ENCODE assay signal across 8 cellular contexts in genomic region chr13:112885782-112886268, GRCh38.
A peak's percentile ranks its signal among the peaks of the same experiment; 100 is the strongest.
DNase-seq lines count a peak whose midpoint lies in the region; ATAC-seq, FAIRE-seq and TF ChIP-seq lines count a peak whose summit lies in the region.

No MANE protein-coding gene starts in this region.

- no peak for TF ChIP-seq CTCF in D721Med (IDR thresholded peaks at IDR 0.05; ENCODE audit: insufficient read depth, missing control alignments)
- no peak for TF ChIP-seq CTCF in cardiac fibroblast (IDR thresholded peaks at IDR 0.05; ENCODE audit: low read depth, low read length)
- TF ChIP-seq CTCF in type B pancreatic cell (conservative IDR thresholded peaks at IDR 0.05), result no peak

- peak overlapping the region; percentile 74 for H3K4me3 Mint-ChIP-seq in type B pancreatic cell

- H3K27me3 Mint-ChIP-seq in type B pancreatic cell, result peaks cover 3% of the 10 kb centered on the region

- no peaks in the 10 kb centered on the region for H3K36me3 Mint-ChIP-seq in type B pancreatic cell

- ATAC-seq in GM21390 (IDR thresholded peaks at IDR 0.05; ENCODE audit: unreplicated experiment) (no peak), HG02973 (IDR thresholded peaks at IDR 0.05; ENCODE audit: unreplicated experiment) (no peak), HG03196 (IDR thresholded peaks at IDR 0.05; ENCODE audit: unreplicated experiment) (no peak)

- H3K4me1 Mint-ChIP-seq in type B pancreatic cell (ENCODE audit: unreplicated experiment), result no peaks in the 10 kb centered on the region

- peak overlapping the region; percentile 13 to 27 for H3K4me3 ChIP-seq in cardiac fibroblast (replicated peaks in 1 of 2; ENCODE audit: low read depth in 2 of 2, low read length in 2 of 2)

- H3K9me3 Mint-ChIP-seq in type B pancreatic cell, result no peaks in the 10 kb centered on the region

- DNase-seq in D721Med (ENCODE audit: insufficient read length, low spot score), result peak; percentile 88
- peak; percentile 72 for DNase-seq in NCI-H2107 treated with DMSO at 0.1 percent for 48 hours (lab: John Stamatoyannopoulos, UW; ENCODE audit: unreplicated experiment)
- peak; percentile 84 to 91 for DNase-seq in cardiac fibroblast (ENCODE audit: low read depth in 2 of 2)
- peak; percentile 97 for DNase-seq in left kidney (ENCODE audit: low read depth, low spot score)
- peak; percentile 85 for DNase-seq in type B pancreatic cell (ENCODE audit: extremely low spot score, unreplicated experiment)

- FAIRE-seq in D721Med (lab: Jason Lieb, UNC), result no peak

- peak overlapping the region; percentile 82 for H3K27ac Mint-ChIP-seq in type B pancreatic cell
